10 cellular contexts compared by ENCODE assay signal in the genomic region with DNA sequence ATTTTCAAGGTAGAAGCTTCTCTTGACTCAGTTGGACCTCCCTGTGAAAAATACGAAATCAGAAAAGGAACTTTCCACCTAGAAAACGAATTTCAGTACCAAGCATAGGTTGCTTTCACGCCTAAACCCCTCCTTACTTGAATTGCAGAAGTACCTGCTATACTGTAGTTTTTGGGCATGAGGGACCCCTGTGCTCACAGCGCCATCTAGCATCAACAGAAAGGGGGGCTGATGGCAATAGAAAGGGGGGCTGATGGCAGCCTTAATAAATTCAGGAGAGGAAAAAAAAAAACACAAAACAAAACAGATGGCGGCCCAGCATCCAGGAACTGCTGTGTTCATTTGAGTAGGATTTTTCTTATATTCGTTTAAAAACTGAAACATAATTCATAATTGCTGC.
A peak's percentile ranks its signal among the peaks of the same experiment; 100 is the strongest.
DNase-seq lines count a peak whose midpoint lies in the region; ATAC-seq and TF ChIP-seq lines count a peak whose summit lies in the region.
"Had no signal": no experiment of that assay in that cellular context is flagged by ENCODE, and none has a peak within 500 bp of the region (broad histone marks: within the 10 kb centered on the region; RNA-seq: fewer than 3 reads in every experiment).

No MANE protein-coding gene starts in this region.

- peaks cover 0 to 16% (median 13%) of the 10 kb centered on the region in 3 donors for H3K27me3 ChIP-seq in gastrocnemius medialis

- no peak for DNase-seq in activated CD4-positive, alpha-beta T cell treated with anti-CD3 and anti-CD28 coated beads, Interleukin-2, amount 10 ng/mL, durations not matched to agents 24 days and 14 days
- DNase-seq in activated CD4-positive, alpha-beta T cell treated with anti-CD3 and anti-CD28 coated beads, Interleukin-2, amount 50 U/mL, for 1 hour: no peak
- DNase-seq in WTC11 (ENCODE audit: low spot score) (peak; percentile 51), iPS DF 19.7 (ENCODE audit: low read depth, low spot score) (peak; percentile 50), gastrocnemius medialis (no peak), GM10248 (ENCODE audit: extremely low spot score) (no peak), GM13977 (ENCODE audit: low spot score) (no peak)
- DNase-seq: SW 1271 had no signal

- no peak for TF ChIP-seq POLR2A in gastrocnemius medialis (IDR thresholded peaks at IDR 0.05)

- no peak overlapping the region for H3K27ac Mint-ChIP-seq in activated CD4-positive, alpha-beta T cell treated with anti-CD3 and anti-CD28 coated beads, Interleukin-2, amount 10 ng/mL, durations not matched to agents 24 days and 14 days
- peak overlapping the region; percentile 98 for H3K27ac Mint-ChIP-seq in WTC11

- in situ Hi-C loops in gastrocnemius medialis (cut with MboI; ENCODE audit: low sequenced_read_pairs in 4 of 4) (no loop called here), GM13977 (cut with MboI; ENCODE audit: low pct_unique_long_range_greater_than_20kb, low sequenced_read_pairs, unreplicated experiment) (no loop called here)

- H3K4me3 Mint-ChIP-seq in activated CD4-positive, alpha-beta T cell treated with anti-CD3 and anti-CD28 coated beads, Interleukin-2, amount 10 ng/mL, durations not matched to agents 24 days and 14 days: peak overlapping the region; percentile 13
- H3K4me3 Mint-ChIP-seq in WTC11: peak overlapping the region; percentile 77

- peaks cover 8% of the 10 kb centered on the region for H3K9me3 Mint-ChIP-seq in activated CD4-positive, alpha-beta T cell treated with anti-CD3 and anti-CD28 coated beads, Interleukin-2, amount 10 ng/mL, durations not matched to agents 24 days and 14 days
- peaks cover 32% of the 10 kb centered on the region for H3K9me3 Mint-ChIP-seq in WTC11

- peaks cover 2% of the 10 kb centered on the region for H3K4me1 Mint-ChIP-seq in activated CD4-positive, alpha-beta T cell treated with anti-CD3 and anti-CD28 coated beads, Interleukin-2, amount 10 ng/mL, durations not matched to agents 24 days and 14 days
- H3K4me1 Mint-ChIP-seq in WTC11: peaks cover 22% of the 10 kb centered on the region

- H3K27ac ChIP-seq in gastrocnemius medialis: no peak overlapping the region

- intact Hi-C loops in activated CD4-positive, alpha-beta T cell treated with anti-CD3 and anti-CD28 coated beads, Interleukin-2, amount 10 ng/mL, durations not matched to agents 24 days and 14 days (cut with micrococcal nuclease): loop anchor here (10.0 kb wide), 1 partner anchor 183 kb away; a partner anchor contains a TSS
- intact Hi-C loops in gastrocnemius medialis (cut with DNase I; ENCODE audit: low total_unique reads): no loop called here

- no peaks in the 10 kb centered on the region for H3K36me3 ChIP-seq in gastrocnemius medialis

- TF ChIP-seq CTCF in WTC11 (IDR thresholded peaks at IDR 0.05): 0 out of 2 replicates have a peak, but pooled peaks have one; percentile 12
- TF ChIP-seq CTCF in gastrocnemius medialis (IDR thresholded peaks at IDR 0.05 in 4 of 5, conservative IDR thresholded peaks at IDR 0.05 in 1 of 5): no peak
- no peak for TF ChIP-seq CTCF in GM10248 (IDR thresholded peaks at IDR 0.05; ENCODE audit: control extremely low read depth, extremely low read depth, low read depth, missing control alignments)
- TF ChIP-seq CTCF in GM13977 (IDR thresholded peaks at IDR 0.05; ENCODE audit: extremely low read depth, insufficient read depth, missing control alignments): no peak

- H3K36me3 Mint-ChIP-seq in activated CD4-positive, alpha-beta T cell treated with anti-CD3 and anti-CD28 coated beads, Interleukin-2, amount 10 ng/mL, durations not matched to agents 24 days and 14 days (ENCODE audit: low read depth): peaks cover 4% of the 10 kb centered on the region
- peaks cover 16% of the 10 kb centered on the region for H3K36me3 Mint-ChIP-seq in WTC11

- peak overlapping the region; percentile 40 to 54 (median 52) for H3K4me3 ChIP-seq in gastrocnemius medialis
- H3K4me3 ChIP-seq: GM12878 had no signal

- POLR2A ChIA-PET in WTC11 (lab: Charles Lee) (interaction anchor here (0.6 to 1.7 kb wide), 2 partner anchors 51 to 184 kb away, joined by 3 to 5 read pairs; no protein-coding TSS in a partner anchor), GM10248 (lab: Yijun Ruan, JAX) (no interaction called here)

- H3K9me3 ChIP-seq in gastrocnemius medialis: peaks cover 0 to 6% (median 0%) of the 10 kb centered on the region in 3 donors

- CTCF ChIA-PET in WTC11 (lab: Charles Lee): interaction anchor here (1.0 to 1.4 kb wide), 3 partner anchors 8 to 364 kb away, joined by 3 to 7 read pairs (median 4); no protein-coding TSS in a partner anchor
- CTCF ChIA-PET in GM10248 (lab: Yijun Ruan, JAX): no interaction called here

- peak; percentile 85 for ATAC-seq in WTC11
- ATAC-seq in gastrocnemius medialis: no peak
- ATAC-seq in GM21576 (IDR thresholded peaks at IDR 0.05; ENCODE audit: unreplicated experiment): no peak
- ATAC-seq: GM12878 had no signal

- H3K4me1 ChIP-seq in gastrocnemius medialis: no peaks in the 10 kb centered on the region

- H3K27me3 Mint-ChIP-seq in activated CD4-positive, alpha-beta T cell treated with anti-CD3 and anti-CD28 coated beads, Interleukin-2, amount 10 ng/mL, durations not matched to agents 24 days and 14 days: no peaks in the 10 kb centered on the region
- no peaks in the 10 kb centered on the region; the same call in 1 of the 2 replicates for H3K27me3 Mint-ChIP-seq in WTC11 (ENCODE audit: low read depth)

TF ChIP-seq in WTC11, 78 proteins besides CTCF, POLR2A, EP300 and RAD21:
- no peak for TF ChIP-seq ZNF232 (CRISPR knock-in tag; IDR thresholded peaks at IDR 0.05)
- TF ChIP-seq JUN (CRISPR knock-in tag; IDR thresholded peaks at IDR 0.05): no peak
- no peak for TF ChIP-seq ELF4 (CRISPR knock-in tag; IDR thresholded peaks at IDR 0.05; ENCODE audit: low read depth)
- no peak for TF ChIP-seq SOX15 (CRISPR knock-in tag; IDR thresholded peaks at IDR 0.05)
- TF ChIP-seq SP1 (CRISPR knock-in tag; conservative IDR thresholded peaks at IDR 0.05): no peak
- no peak for TF ChIP-seq EMX1 (CRISPR knock-in tag; IDR thresholded peaks at IDR 0.05)
- no peak for TF ChIP-seq NR2C2 (CRISPR knock-in tag; IDR thresholded peaks at IDR 0.05)
- TF ChIP-seq, protein P1, sequence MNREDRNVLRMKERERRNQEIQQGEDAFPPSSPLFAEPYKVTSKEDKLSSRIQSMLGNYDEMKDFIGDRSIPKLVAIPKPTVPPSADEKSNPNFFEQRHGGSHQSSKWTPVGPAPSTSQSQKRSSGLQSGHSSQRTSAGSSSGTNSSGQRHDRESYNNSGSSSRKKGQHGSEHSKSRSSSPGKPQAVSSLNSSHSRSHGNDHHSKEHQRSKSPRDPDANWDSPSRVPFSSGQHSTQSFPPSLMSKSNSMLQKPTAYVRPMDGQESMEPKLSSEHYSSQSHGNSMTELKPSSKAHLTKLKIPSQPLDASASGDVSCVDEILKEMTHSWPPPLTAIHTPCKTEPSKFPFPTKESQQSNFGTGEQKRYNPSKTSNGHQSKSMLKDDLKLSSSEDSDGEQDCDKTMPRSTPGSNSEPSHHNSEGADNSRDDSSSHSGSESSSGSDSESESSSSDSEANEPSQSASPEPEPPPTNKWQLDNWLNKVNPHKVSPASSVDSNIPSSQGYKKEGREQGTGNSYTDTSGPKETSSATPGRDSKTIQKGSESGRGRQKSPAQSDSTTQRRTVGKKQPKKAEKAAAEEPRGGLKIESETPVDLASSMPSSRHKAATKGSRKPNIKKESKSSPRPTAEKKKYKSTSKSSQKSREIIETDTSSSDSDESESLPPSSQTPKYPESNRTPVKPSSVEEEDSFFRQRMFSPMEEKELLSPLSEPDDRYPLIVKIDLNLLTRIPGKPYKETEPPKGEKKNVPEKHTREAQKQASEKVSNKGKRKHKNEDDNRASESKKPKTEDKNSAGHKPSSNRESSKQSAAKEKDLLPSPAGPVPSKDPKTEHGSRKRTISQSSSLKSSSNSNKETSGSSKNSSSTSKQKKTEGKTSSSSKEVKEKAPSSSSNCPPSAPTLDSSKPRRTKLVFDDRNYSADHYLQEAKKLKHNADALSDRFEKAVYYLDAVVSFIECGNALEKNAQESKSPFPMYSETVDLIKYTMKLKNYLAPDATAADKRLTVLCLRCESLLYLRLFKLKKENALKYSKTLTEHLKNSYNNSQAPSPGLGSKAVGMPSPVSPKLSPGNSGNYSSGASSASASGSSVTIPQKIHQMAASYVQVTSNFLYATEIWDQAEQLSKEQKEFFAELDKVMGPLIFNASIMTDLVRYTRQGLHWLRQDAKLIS (CRISPR knock-in tag; IDR thresholded peaks at IDR 0.05; ENCODE audit: borderline replicate concordance): no peak
TF ChIP-seq in WTC11: peak in this region for 0.

Comparison
In these comparisons a context has a peak if more than half of its experiments do, and no peak if none do; other contexts are left out.
1. DNase-seq: peak in WTC11 (single experiment) and iPS DF 19.7 (single experiment); none in activated CD4-positive, alpha-beta T cell treated with anti-CD3 and anti-CD28 coated beads, Interleukin-2, amount 10 ng/mL, durations not matched to agents 24 days and 14 days (single experiment), activated CD4-positive, alpha-beta T cell treated with anti-CD3 and anti-CD28 coated beads, Interleukin-2, amount 50 U/mL, for 1 hour (single experiment), gastrocnemius medialis (0 of 2), GM10248 (single experiment) and GM13977 (single experiment).